10 cellular contexts compared by ENCODE assay signal in the genomic region with DNA sequence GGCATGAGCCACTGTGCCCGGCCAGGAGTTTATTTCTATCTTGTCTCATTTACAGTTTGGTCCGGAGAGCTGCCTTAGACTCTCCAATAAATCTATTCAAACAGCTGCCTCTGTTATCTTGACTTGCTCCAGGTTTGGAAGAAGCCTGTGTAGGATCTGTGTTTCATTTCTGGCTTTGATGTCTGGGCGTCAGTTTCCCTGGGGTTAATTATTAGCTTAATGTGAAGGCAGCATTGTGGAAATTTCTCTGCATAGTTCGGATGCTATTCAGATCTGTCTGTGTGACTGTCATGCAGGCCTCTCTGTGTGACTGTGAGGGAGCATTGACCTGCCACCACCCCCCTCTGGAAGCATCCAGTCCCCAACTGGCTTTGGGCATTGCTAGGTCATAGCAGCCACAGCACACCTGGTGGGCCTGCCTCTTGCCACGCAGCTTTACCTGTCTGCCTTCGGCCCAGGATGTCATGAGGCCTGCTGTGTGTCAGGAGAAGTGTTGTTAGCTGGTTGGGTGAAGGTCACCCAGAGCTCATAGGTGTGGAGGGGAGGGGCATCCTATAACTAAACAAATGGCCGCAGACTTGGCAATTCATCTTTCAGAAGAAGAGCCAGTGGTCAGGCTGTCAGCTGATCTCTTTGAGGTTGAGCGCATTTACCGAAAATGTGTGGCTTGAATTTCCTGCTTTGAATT. TPM values are rescaled to one million over a fixed set of nuclear protein-coding genes. Genes with fewer than 3 reads are reported as not detected.
DNase-seq lines count a peak whose midpoint lies in the region; ATAC-seq and TF ChIP-seq lines count a peak whose summit lies in the region.
"Had no signal": no experiment of that assay in that cellular context is flagged by ENCODE, and none has a peak within 500 bp of the region (broad histone marks: within the 10 kb centered on the region; RNA-seq: fewer than 3 reads in every experiment).

No MANE protein-coding gene starts in this region.

- no peak overlapping the region for H2BK120ac ChIP-seq in H9 (ENCODE audit: low read depth, low read length, poor library complexity, severe bottlenecking)

- H3K27me3 ChIP-seq in H9 (ENCODE audit: insufficient read depth, low read length), result no peaks in the 10 kb centered on the region
- H3K27me3 ChIP-seq in BE2C, result no peaks in the 10 kb centered on the region

- TSS peak; percentile 64 for BruUV-seq in Calu3 (replicated peaks; lab: Mats Ljungman, UMichigan)

- no peak overlapping the region for H4K91ac ChIP-seq in H9 (ENCODE audit: insufficient read length, low read depth, low read length)

- H3K79me2 ChIP-seq in H9 (ENCODE audit: insufficient read depth, low read length), result peaks cover 5% of the 10 kb centered on the region; the same call in 1 of the 2 replicates

- H2BK15ac ChIP-seq in H9 (ENCODE audit: low read depth, low read length), result no peak overlapping the region

- no peaks in the 10 kb centered on the region for H4K20me1 ChIP-seq in H9 (ENCODE audit: control insufficient read depth, insufficient read depth, insufficient read length)

- H3K9me3 ChIP-seq in H9 (ENCODE audit: control insufficient read depth, low read depth, low read length), result no peaks in the 10 kb centered on the region
- H3K9me3 ChIP-seq in BE2C, result no peaks in the 10 kb centered on the region

- H2AK5ac ChIP-seq in H9 (ENCODE audit: insufficient read length, low read length), result no peak overlapping the region

- no peak overlapping the region for H4K5ac ChIP-seq in H9 (ENCODE audit: insufficient read length, low read depth, low read length)

- no peak overlapping the region for H2AFZ ChIP-seq in H9 (ENCODE audit: low read length)

- peak overlapping the region; percentile 81 for H3K27ac Mint-ChIP-seq in Calu3 (ENCODE audit: unreplicated experiment)
- peak overlapping the region; percentile 9 to 85 (median 49); a peak in 6 of 7 replicates for H3K27ac Mint-ChIP-seq in H9
- H3K27ac Mint-ChIP-seq in activated T-helper 17 cell treated with anti-CD3 and anti-CD28 coated beads, Interleukin-2, amount 50 U/mL, for 72 hours, result no peak overlapping the region
- H3K27ac Mint-ChIP-seq in naive B cell, result peak overlapping the region; percentile 78 to 98 (median 94)

- H2BK20ac ChIP-seq in H9 (ENCODE audit: low read depth, low read length, poor library complexity, severe bottlenecking), result no peak overlapping the region

- H3K9me3 Mint-ChIP-seq in Calu3 (ENCODE audit: low read depth, unreplicated experiment) (no peaks in the 10 kb centered on the region), H9 (no peaks in the 10 kb centered on the region), naive B cell (no peaks in the 10 kb centered on the region)
- no peaks in the 10 kb centered on the region for H3K9me3 Mint-ChIP-seq in activated T-helper 17 cell treated with anti-CD3 and anti-CD28 coated beads, Interleukin-2, amount 50 U/mL, for 72 hours

- H3T11ph ChIP-seq in H9 (ENCODE audit: low read length), result no peak overlapping the region

- no peak overlapping the region for H2BK12ac ChIP-seq in H9 (ENCODE audit: insufficient read length, low read depth, low read length)

- peak overlapping the region; percentile 44 for H3K4me3 Mint-ChIP-seq in Calu3 (ENCODE audit: low read depth, unreplicated experiment)
- H3K4me3 Mint-ChIP-seq in H9, result no peak overlapping the region
- H3K4me3 Mint-ChIP-seq in activated T-helper 17 cell treated with anti-CD3 and anti-CD28 coated beads, Interleukin-2, amount 50 U/mL, for 72 hours, result peak overlapping the region; percentile 52
- H3K4me3 Mint-ChIP-seq in naive B cell, result peak overlapping the region; percentile 5 to 86 (median 63)

- peak; percentile 63 for ATAC-seq in activated T-helper 17 cell treated with anti-CD3 and anti-CD28 coated beads, Interleukin-2, amount 50 U/mL, for 72 hours (replicated peaks)
- ATAC-seq in naive B cell (ENCODE audit: low read depth in 2 of 2), result peak in 1 of 2 donors; percentile 28
- ATAC-seq in GM21526 (IDR thresholded peaks at IDR 0.05; ENCODE audit: low FRiP score, unreplicated experiment), result no peak
- ATAC-seq in GM19324 (IDR thresholded peaks at IDR 0.05; ENCODE audit: low FRiP score, unreplicated experiment), result no peak

- H3K27me3 Mint-ChIP-seq in Calu3 (ENCODE audit: unreplicated experiment), result no peaks in the 10 kb centered on the region
- H3K27me3 Mint-ChIP-seq in H9 (ENCODE audit: low read depth), result no peaks in the 10 kb centered on the region
- no peaks in the 10 kb centered on the region for H3K27me3 Mint-ChIP-seq in activated T-helper 17 cell treated with anti-CD3 and anti-CD28 coated beads, Interleukin-2, amount 50 U/mL, for 72 hours
- no peaks in the 10 kb centered on the region for H3K27me3 Mint-ChIP-seq in naive B cell

- no peak overlapping the region for H3K4ac ChIP-seq in H9 (ENCODE audit: low read depth, low read length)

- H3K14ac ChIP-seq in H9 (ENCODE audit: insufficient read depth, low read length), result no peak overlapping the region; the same call in 1 of the 2 replicates

- peaks cover 5% of the 10 kb centered on the region for H3K79me1 ChIP-seq in H9 (ENCODE audit: insufficient read depth, low read depth, low read length, poor library complexity, severe bottlenecking)

- no peak overlapping the region for H3K4me3 ChIP-seq in BE2C (ENCODE audit: low read depth, low read length)

- H4K8ac ChIP-seq in H9 (replicated peaks; ENCODE audit: insufficient read length, low read depth, low read length), result no peak overlapping the region

- H3K9ac ChIP-seq in H9 (ENCODE audit: extremely low read depth, insufficient read length, low read length), result no peak overlapping the region

- TF ChIP-seq CTCF in Calu3 (IDR thresholded peaks at IDR 0.05; ENCODE audit: unreplicated experiment), result no peak
- TF ChIP-seq CTCF in H9 (conservative IDR thresholded peaks at IDR 0.05), result no peak
- TF ChIP-seq CTCF in BE2C (IDR thresholded peaks at IDR 0.05; ENCODE audit: low read depth, low read length), result no peak

- no peaks in the 10 kb centered on the region for H3K23me2 ChIP-seq in H9 (ENCODE audit: insufficient read length, low read depth, low read length, poor library complexity, severe bottlenecking)

- H3K4me1 Mint-ChIP-seq in Calu3 (ENCODE audit: low read depth, unreplicated experiment) (peaks cover 40% of the 10 kb centered on the region), H9 (peaks cover 20 to 25% of the 10 kb centered on the region in 2 experiments), naive B cell (peaks cover 45 to 81% (median 64%) of the 10 kb centered on the region in 3 donors)
- H3K4me1 Mint-ChIP-seq in activated T-helper 17 cell treated with anti-CD3 and anti-CD28 coated beads, Interleukin-2, amount 50 U/mL, for 72 hours, result peaks cover 15% of the 10 kb centered on the region

- peaks cover 8% of the 10 kb centered on the region; the same call in 1 of the 2 replicates for H3K4me1 ChIP-seq in H9 (ENCODE audit: insufficient read depth, low read length)
- no peaks in the 10 kb centered on the region for H3K4me1 ChIP-seq in BE2C

- CTCF ChIA-PET in Calu3 (lab: Charles Lee), result interaction anchor here (0.6 to 1.3 kb wide), 6 partner anchors 9 to 67 kb away, joined by 3 to 7 read pairs (median 4); partner anchors contain the start of gene TMEM50B

- H3K4me2 ChIP-seq in H9 (ENCODE audit: insufficient read depth, insufficient read length, low read length), result no peak overlapping the region

- WGBS in H9 (ENCODE audit: extremely low coverage, insufficient read length, low lambda C conversion rate), result no CpG with 5 or more reads among the region's 9 CpGs

- no peak overlapping the region for H3K18ac ChIP-seq in H9 (ENCODE audit: insufficient read length, low read depth, low read length)

- H3K23ac ChIP-seq in H9 (ENCODE audit: insufficient read length, low read depth, low read length), result no peak overlapping the region

- H3K27ac ChIP-seq in H9 (ENCODE audit: insufficient read length, low read depth, low read length), result no peak overlapping the region

- DNase-seq in Calu3, result peak; percentile 46
- peak; percentile 41 for DNase-seq in H9
- no peak for DNase-seq in naive B cell
- no peak for DNase-seq in BE2C
- DNase-seq in hepatic stellate cell (ENCODE audit: low spot score), result no peak
- DNase-seq: activated naive CD4-positive, alpha-beta T cell; NCI-H1694 had no signal

- intact Hi-C loops in Calu3 (cut with micrococcal nuclease; ENCODE audit: unreplicated experiment), result loop anchor here (2.0 kb wide), 1 partner anchor 52 kb away; no protein-coding TSS in a partner anchor

- peaks cover 58% of the 10 kb centered on the region for H3K36me3 Mint-ChIP-seq in Calu3 (ENCODE audit: insufficient read depth, unreplicated experiment)
- peaks cover 7 to 41% (median 38%) of the 10 kb centered on the region in 3 experiments; a peak in 6 of 7 replicates for H3K36me3 Mint-ChIP-seq in H9 (ENCODE audit: insufficient read depth in 1 of 3, low read depth in 3 of 3)
- H3K36me3 Mint-ChIP-seq in activated T-helper 17 cell treated with anti-CD3 and anti-CD28 coated beads, Interleukin-2, amount 50 U/mL, for 72 hours (ENCODE audit: low read depth), result peaks cover 50% of the 10 kb centered on the region
- H3K36me3 Mint-ChIP-seq in naive B cell, result peaks cover 0 to 9% of the 10 kb centered on the region in 2 donors

- no peak overlapping the region for H3K56ac ChIP-seq in H9 (ENCODE audit: insufficient read length, low read depth, low read length)

- no peak overlapping the region for H2BK5ac ChIP-seq in H9 (ENCODE audit: insufficient read length, low read length)

- peaks cover 2% of the 10 kb centered on the region; the same call in 1 of the 2 replicates for H3K36me3 ChIP-seq in BE2C

RNA-seq across cellular contexts. Expression of gene IFNGR2, which starts 9.8 kb away (rescaled TPM):
- total RNA-seq in Calu3 (2022) (58.1 and 59.8 TPM in 2 replicates), H9 (2021) (44.1 and 46.1 TPM in 2 replicates)
- 1 to 10 TPM; 5.8 to 8.5 TPM for total RNA-seq in activated T-helper 17 cell treated with anti-CD3 and anti-CD28 coated beads, Interleukin-2, amount 50 U/mL, for 72 hours
- polyA plus RNA-seq in naive B cell (ENCODE audit: low read depth in 6 of 6), result 100 to 1,000 TPM; 120 to 177 (median 144) TPM
- 21.1 TPM for polyA plus RNA-seq in BE2C (2012; ENCODE audit: insufficient read depth, insufficient read length, low read depth)

Comparison
In these comparisons a context has a peak if more than half of its experiments do, and no peak if none do; other contexts are left out.
1. DNase-seq: peak in Calu3 (single experiment) and H9 (single experiment); none in naive B cell (single experiment), BE2C (single experiment) and hepatic stellate cell (single experiment).
2. H3K4me3 Mint-ChIP-seq: peak in Calu3 (single experiment), activated T-helper 17 cell treated with anti-CD3 and anti-CD28 coated beads, Interleukin-2, amount 50 U/mL, for 72 hours (single experiment) and naive B cell (8 of 8); none in H9 (0 of 2).